Comparison of ENCODE assay signal across 1 cellular context in genomic region chr16:20900299-20901067, GRCh38.
TF ChIP-seq lines count a peak whose summit lies in the region.

TSS of gene DCUN1D3 (minus strand) at chr16:20900358. CDS start at chr16:20862538, 37,820 bp downstream.
TSS of gene LYRM1 (plus strand) at chr16:20900771. CDS start at chr16:20915556, 14,785 bp downstream.

TF ChIP-seq in GM12878, 131 proteins besides CTCF, POLR2A, EP300 and RAD21 (continued from another document and continues in another):
- TF ChIP-seq, protein P1, sequence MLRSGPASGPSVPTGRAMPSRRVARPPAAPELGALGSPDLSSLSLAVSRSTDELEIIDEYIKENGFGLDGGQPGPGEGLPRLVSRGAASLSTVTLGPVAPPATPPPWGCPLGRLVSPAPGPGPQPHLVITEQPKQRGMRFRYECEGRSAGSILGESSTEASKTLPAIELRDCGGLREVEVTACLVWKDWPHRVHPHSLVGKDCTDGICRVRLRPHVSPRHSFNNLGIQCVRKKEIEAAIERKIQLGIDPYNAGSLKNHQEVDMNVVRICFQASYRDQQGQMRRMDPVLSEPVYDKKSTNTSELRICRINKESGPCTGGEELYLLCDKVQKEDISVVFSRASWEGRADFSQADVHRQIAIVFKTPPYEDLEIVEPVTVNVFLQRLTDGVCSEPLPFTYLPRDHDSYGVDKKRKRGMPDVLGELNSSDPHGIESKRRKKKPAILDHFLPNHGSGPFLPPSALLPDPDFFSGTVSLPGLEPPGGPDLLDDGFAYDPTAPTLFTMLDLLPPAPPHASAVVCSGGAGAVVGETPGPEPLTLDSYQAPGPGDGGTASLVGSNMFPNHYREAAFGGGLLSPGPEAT (IDR thresholded peaks at IDR 0.05; ENCODE audit: low read depth), result peak; percentile 72; the same call in 1 of the 2 replicates
- TF ChIP-seq CHD4 (IDR thresholded peaks at IDR 0.05) (no peak), PAX8 (IDR thresholded peaks at IDR 0.05) (no peak), MLLT1 (IDR thresholded peaks at IDR 0.05) (peak; percentile 76), MAX (IDR thresholded peaks at IDR 0.05; ENCODE audit: low read depth, low read length) (no peak), HDAC6 (IDR thresholded peaks at IDR 0.05; ENCODE audit: unreplicated experiment) (no peak), IRF4 (IDR thresholded peaks at IDR 0.05; ENCODE audit: low read depth, low read length) (no peak), CEBPB (IDR thresholded peaks at IDR 0.05; ENCODE audit: borderline replicate concordance in 1 of 2, low read depth in 2 of 2, low read length in 2 of 2) (peak in 1 of 2 experiments; percentile 47; a peak in 1 of 4 replicates), EZH2 (IDR thresholded peaks at IDR 0.05; ENCODE audit: borderline replicate concordance, control insufficient read depth, low read depth, low read length) (no peak), ZNF207 (IDR thresholded peaks at IDR 0.05; ENCODE audit: borderline replicate concordance) (peak; percentile 69; the same call in 1 of the 2 replicates), LARP7 (IDR thresholded peaks at IDR 0.05) (peak; percentile 53; the same call in 1 of the 2 replicates), RELA (IDR thresholded peaks at IDR 0.05; ENCODE audit: borderline replicate concordance, partially characterized antibody) (peak; percentile 9), CHD2 (IDR thresholded peaks at IDR 0.05; ENCODE audit: borderline replicate concordance, low read depth, low read length) (no peak), BHLHE40 (IDR thresholded peaks at IDR 0.05; ENCODE audit: borderline replicate concordance in 1 of 2, low read depth in 2 of 2, low read length in 1 of 2) (peak; percentile 95 to 96), IRF5 (IDR thresholded peaks at IDR 0.05; ENCODE audit: borderline replicate concordance) (no peak), SMARCA5 (IDR thresholded peaks at IDR 0.05) (no peak), HDAC2 (IDR thresholded peaks at IDR 0.05) (no peak), ZZZ3 (IDR thresholded peaks at IDR 0.05; ENCODE audit: control insufficient read depth, insufficient read length, low read depth) (no peak), PML (IDR thresholded peaks at IDR 0.05; ENCODE audit: low read length) (0 out of 2 replicates have a peak, but pooled peaks have one; percentile 55), ZBTB40 (IDR thresholded peaks at IDR 0.05; ENCODE audit: borderline replicate concordance) (no peak; the same call in 1 of the 2 replicates), ZBTB11 (CRISPR knock-in tag; IDR thresholded peaks at IDR 0.05) (no peak), POLR2AphosphoS2 (IDR thresholded peaks at IDR 0.05; ENCODE audit: low read depth, low read length) (no peak), YBX1 (IDR thresholded peaks at IDR 0.05) (no peak), SP1 (IDR thresholded peaks at IDR 0.05; ENCODE audit: low read depth, low read length) (peak; percentile 46), STAT3 (IDR thresholded peaks at IDR 0.05; ENCODE audit: low read depth, low read length) (no peak), TAF1 (IDR thresholded peaks at IDR 0.05; ENCODE audit: borderline replicate concordance, low read depth, low read length) (peak; percentile 74), ATF7 (IDR thresholded peaks at IDR 0.05; ENCODE audit: low read depth) (peak; percentile 99), BCL3 (IDR thresholded peaks at IDR 0.05; ENCODE audit: borderline replicate concordance, insufficient read depth, low read depth, low read length, poor library complexity, severe bottlenecking) (no peak), NRF1 (conservative IDR thresholded peaks at IDR 0.05; ENCODE audit: low read depth, low read length) (no peak), BCL11A (IDR thresholded peaks at IDR 0.05; ENCODE audit: low read depth, low read length) (no peak), RUNX3 (IDR thresholded peaks at IDR 0.05; ENCODE audit: low read length) (peak; percentile 24; the same call in 1 of the 2 replicates), SREBF1 (IDR thresholded peaks at IDR 0.05; ENCODE audit: low read length) (peak; percentile 90), TCF3 (IDR thresholded peaks at IDR 0.05; ENCODE audit: borderline replicate concordance, insufficient read depth, low read depth, low read length) (0 out of 2 replicates have a peak, but pooled peaks have one; percentile 26)
- TF ChIP-seq, protein P2, sequence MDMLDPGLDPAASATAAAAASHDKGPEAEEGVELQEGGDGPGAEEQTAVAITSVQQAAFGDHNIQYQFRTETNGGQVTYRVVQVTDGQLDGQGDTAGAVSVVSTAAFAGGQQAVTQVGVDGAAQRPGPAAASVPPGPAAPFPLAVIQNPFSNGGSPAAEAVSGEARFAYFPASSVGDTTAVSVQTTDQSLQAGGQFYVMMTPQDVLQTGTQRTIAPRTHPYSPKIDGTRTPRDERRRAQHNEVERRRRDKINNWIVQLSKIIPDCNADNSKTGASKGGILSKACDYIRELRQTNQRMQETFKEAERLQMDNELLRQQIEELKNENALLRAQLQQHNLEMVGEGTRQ (IDR thresholded peaks at IDR 0.05; ENCODE audit: borderline replicate concordance, low read depth, low read length), result no peak
- TF ChIP-seq, protein P3, sequence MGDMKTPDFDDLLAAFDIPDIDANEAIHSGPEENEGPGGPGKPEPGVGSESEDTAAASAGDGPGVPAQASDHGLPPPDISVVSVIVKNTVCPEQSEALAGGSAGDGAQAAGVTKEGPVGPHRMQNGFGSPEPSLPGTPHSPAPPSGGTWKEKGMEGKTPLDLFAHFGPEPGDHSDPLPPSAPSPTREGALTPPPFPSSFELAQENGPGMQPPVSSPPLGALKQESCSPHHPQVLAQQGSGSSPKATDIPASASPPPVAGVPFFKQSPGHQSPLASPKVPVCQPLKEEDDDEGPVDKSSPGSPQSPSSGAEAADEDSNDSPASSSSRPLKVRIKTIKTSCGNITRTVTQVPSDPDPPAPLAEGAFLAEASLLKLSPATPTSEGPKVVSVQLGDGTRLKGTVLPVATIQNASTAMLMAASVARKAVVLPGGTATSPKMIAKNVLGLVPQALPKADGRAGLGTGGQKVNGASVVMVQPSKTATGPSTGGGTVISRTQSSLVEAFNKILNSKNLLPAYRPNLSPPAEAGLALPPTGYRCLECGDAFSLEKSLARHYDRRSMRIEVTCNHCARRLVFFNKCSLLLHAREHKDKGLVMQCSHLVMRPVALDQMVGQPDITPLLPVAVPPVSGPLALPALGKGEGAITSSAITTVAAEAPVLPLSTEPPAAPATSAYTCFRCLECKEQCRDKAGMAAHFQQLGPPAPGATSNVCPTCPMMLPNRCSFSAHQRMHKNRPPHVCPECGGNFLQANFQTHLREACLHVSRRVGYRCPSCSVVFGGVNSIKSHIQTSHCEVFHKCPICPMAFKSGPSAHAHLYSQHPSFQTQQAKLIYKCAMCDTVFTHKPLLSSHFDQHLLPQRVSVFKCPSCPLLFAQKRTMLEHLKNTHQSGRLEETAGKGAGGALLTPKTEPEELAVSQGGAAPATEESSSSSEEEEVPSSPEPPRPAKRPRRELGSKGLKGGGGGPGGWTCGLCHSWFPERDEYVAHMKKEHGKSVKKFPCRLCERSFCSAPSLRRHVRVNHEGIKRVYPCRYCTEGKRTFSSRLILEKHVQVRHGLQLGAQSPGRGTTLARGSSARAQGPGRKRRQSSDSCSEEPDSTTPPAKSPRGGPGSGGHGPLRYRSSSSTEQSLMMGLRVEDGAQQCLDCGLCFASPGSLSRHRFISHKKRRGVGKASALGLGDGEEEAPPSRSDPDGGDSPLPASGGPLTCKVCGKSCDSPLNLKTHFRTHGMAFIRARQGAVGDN (IDR thresholded peaks at IDR 0.05), result peak; percentile 22; the same call in 1 of the 2 replicates
- TF ChIP-seq, protein P4, sequence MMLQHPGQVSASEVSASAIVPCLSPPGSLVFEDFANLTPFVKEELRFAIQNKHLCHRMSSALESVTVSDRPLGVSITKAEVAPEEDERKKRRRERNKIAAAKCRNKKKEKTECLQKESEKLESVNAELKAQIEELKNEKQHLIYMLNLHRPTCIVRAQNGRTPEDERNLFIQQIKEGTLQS (IDR thresholded peaks at IDR 0.05; ENCODE audit: borderline replicate concordance, extremely low read depth, low read depth, low read length), result no peak
